8 cellular contexts compared by ENCODE assay signal in genomic region chr17:63774982-63775290, GRCh38. TPM values are rescaled to one million over a fixed set of nuclear protein-coding genes. Genes with fewer than 3 reads are reported as not detected.
DNase-seq lines count a peak whose midpoint lies in the region; ATAC-seq and TF ChIP-seq lines count a peak whose summit lies in the region.

No MANE protein-coding gene starts in this region.

- H3K36me3 ChIP-seq in SK-N-SH (replicated peaks in 1 of 2; ENCODE audit: control insufficient read depth in 1 of 2, insufficient read depth in 2 of 2, low read length in 1 of 2), result peaks cover 19 to 41% of the 10 kb centered on the region in 2 experiments
- peaks cover 58% of the 10 kb centered on the region for H3K36me3 ChIP-seq in SK-N-MC (ENCODE audit: insufficient read depth, low read length)

- peak overlapping the region; percentile 82 to 83 for H3K4me3 ChIP-seq in SK-N-SH (ENCODE audit: low read depth in 2 of 2, low read length in 1 of 2)
- peak overlapping the region; percentile 93 for H3K4me3 ChIP-seq in SK-N-MC
- H3K4me3 ChIP-seq in fibroblast of pulmonary artery (replicated peaks; ENCODE audit: low read depth, low read length), result peak overlapping the region; percentile 81
- peak overlapping the region; percentile 98 for H3K4me3 ChIP-seq in retinal pigment epithelial cell (ENCODE audit: low read length)

- TF ChIP-seq RAD21 in SK-N-SH (IDR thresholded peaks at IDR 0.05; ENCODE audit: low read length), result no peak

- H3K27ac ChIP-seq in SK-N-SH (ENCODE audit: low read depth in 2 of 2, low read length in 1 of 2) (peak overlapping the region; percentile 100), SK-N-MC (peak overlapping the region; percentile 99; the same call in 1 of the 2 replicates)

- TF ChIP-seq CTCF in SK-N-SH (IDR thresholded peaks at IDR 0.05), result no peak
- TF ChIP-seq CTCF in fibroblast of pulmonary artery (IDR thresholded peaks at IDR 0.05; ENCODE audit: low read length, missing control alignments), result no peak
- no peak for TF ChIP-seq CTCF in retinal pigment epithelial cell (conservative IDR thresholded peaks at IDR 0.05; ENCODE audit: low read depth, low read length)

- 2% methylated on average over 4 of the region's 4 CpGs for WGBS in SK-N-SH (ENCODE audit: low lambda C conversion rate)

- peak overlapping the region; percentile 87 for H3K4me2 ChIP-seq in SK-N-SH

- H3K27me3 ChIP-seq in SK-N-SH (ENCODE audit: insufficient read depth), result no peaks in the 10 kb centered on the region

- H3K9me3 ChIP-seq in SK-N-SH (no peaks in the 10 kb centered on the region), SK-N-MC (ENCODE audit: low read depth, low read length) (no peaks in the 10 kb centered on the region)

- CTCF ChIA-PET in SK-N-SH (lab: Yijun Ruan, JAX), result interaction anchor here (0.6 to 3.7 kb wide), 15 partner anchors 8 to 355 kb away, joined by 3 to 26 read pairs (median 4); partner anchors contain the start of gene ERN1

- peaks cover 91% of the 10 kb centered on the region for H3K79me2 ChIP-seq in SK-N-SH (ENCODE audit: insufficient read depth)

- no peak for TF ChIP-seq EP300 in SK-N-SH (IDR thresholded peaks at IDR 0.05; ENCODE audit: borderline replicate concordance in 1 of 2, low read depth in 1 of 2, low read length in 1 of 2)

- H4K20me1 ChIP-seq in SK-N-SH (ENCODE audit: insufficient read depth), result peaks cover 75% of the 10 kb centered on the region

- no peak for ATAC-seq in SK-N-SH treated with all-trans-retinoic acid at 6 μM for 48 hours

- POLR2A ChIA-PET in SK-N-SH (lab: Yijun Ruan, JAX), result interaction anchor here (1.4 to 2.0 kb wide), 2 partner anchors 33 to 59 kb away, joined by 4 to 15 read pairs; partner anchors contain the start of gene STRADA

- H3K9ac ChIP-seq in SK-N-SH (peak overlapping the region; percentile 86), SK-N-MC (ENCODE audit: insufficient read length) (peak overlapping the region; percentile 98)

- H3K9me2 ChIP-seq in SK-N-SH, result no peaks in the 10 kb centered on the region

- H3K4me1 ChIP-seq in SK-N-SH (ENCODE audit: control insufficient read depth in 1 of 2, insufficient read depth in 2 of 2, low read depth in 1 of 2, low read length in 1 of 2), result peaks cover 0 to 9% of the 10 kb centered on the region in 2 experiments; a peak in 2 of 4 replicates

- no peak overlapping the region for H2AFZ ChIP-seq in SK-N-SH (ENCODE audit: low read depth)

- peaks cover 16% of the 10 kb centered on the region for H3F3A ChIP-seq in SK-N-SH (replicated peaks; ENCODE audit: insufficient read depth)

- DNase-seq in SK-N-SH, result no peak
- no peak for DNase-seq in SK-N-MC (ENCODE audit: low read depth, low spot score)
- DNase-seq in fibroblast of pulmonary artery (ENCODE audit: low read depth), result peak; percentile 14
- DNase-seq in retinal pigment epithelial cell (ENCODE audit: low read depth), result no peak
- no peak for DNase-seq in SHP77 treated with DMSO at 0.1 percent for 48 hours (lab: John Stamatoyannopoulos, UW)
- no peak for DNase-seq in KG1 (lab: John Stamatoyannopoulos, UW)
- no peak for DNase-seq in inferior parietal cortex (ENCODE audit: extremely low spot score)

TF ChIP-seq in SK-N-SH, 30 proteins besides CTCF, POLR2A, EP300 and RAD21:
- TF ChIP-seq RCOR1 (IDR thresholded peaks at IDR 0.05; ENCODE audit: low read length) (no peak), TAF1 (IDR thresholded peaks at IDR 0.05; ENCODE audit: borderline replicate concordance, low read depth, low read length) (no peak), EZH2phosphoT487 (IDR thresholded peaks at IDR 0.05; ENCODE audit: borderline replicate concordance, low read depth) (no peak), USF1 (IDR thresholded peaks at IDR 0.05; ENCODE audit: borderline replicate concordance, low read depth) (no peak), MXI1 (IDR thresholded peaks at IDR 0.05; ENCODE audit: low read depth, low read length) (no peak), PBX3 (IDR thresholded peaks at IDR 0.05) (no peak), FOXJ3 (CRISPR knock-in tag; IDR thresholded peaks at IDR 0.05) (no peak), MEF2A (IDR thresholded peaks at IDR 0.05; ENCODE audit: borderline replicate concordance, low read depth) (no peak)

TF ChIP-seq in SK-N-SH treated with all-trans-retinoic acid at 6 μM for 48 hours, 23 proteins besides CTCF, POLR2A, EP300 and RAD21:
- no peak for TF ChIP-seq OSR1 (CRISPR knock-in tag; IDR thresholded peaks at IDR 0.05)
- no peak for TF ChIP-seq TOX (CRISPR knock-in tag; IDR thresholded peaks at IDR 0.05; ENCODE audit: borderline replicate concordance)
- TF ChIP-seq, protein P1, sequence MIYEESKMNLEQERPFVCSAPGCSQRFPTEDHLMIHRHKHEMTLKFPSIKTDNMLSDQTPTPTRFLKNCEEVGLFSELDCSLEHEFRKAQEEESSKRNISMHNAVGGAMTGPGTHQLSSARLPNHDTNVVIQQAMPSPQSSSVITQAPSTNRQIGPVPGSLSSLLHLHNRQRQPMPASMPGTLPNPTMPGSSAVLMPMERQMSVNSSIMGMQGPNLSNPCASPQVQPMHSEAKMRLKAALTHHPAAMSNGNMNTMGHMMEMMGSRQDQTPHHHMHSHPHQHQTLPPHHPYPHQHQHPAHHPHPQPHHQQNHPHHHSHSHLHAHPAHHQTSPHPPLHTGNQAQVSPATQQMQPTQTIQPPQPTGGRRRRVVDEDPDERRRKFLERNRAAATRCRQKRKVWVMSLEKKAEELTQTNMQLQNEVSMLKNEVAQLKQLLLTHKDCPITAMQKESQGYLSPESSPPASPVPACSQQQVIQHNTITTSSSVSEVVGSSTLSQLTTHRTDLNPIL (CRISPR knock-in tag; IDR thresholded peaks at IDR 0.05; ENCODE audit: low read depth), result no peak
- TF ChIP-seq GLIS3 (CRISPR knock-in tag; IDR thresholded peaks at IDR 0.05), result no peak
- TF ChIP-seq POU6F1 (CRISPR knock-in tag; IDR thresholded peaks at IDR 0.05; ENCODE audit: borderline replicate concordance, low read depth), result no peak
- no peak for TF ChIP-seq ZNF565 (CRISPR knock-in tag; conservative IDR thresholded peaks at IDR 0.05; ENCODE audit: low read depth)
- TF ChIP-seq ZC3H10 (CRISPR knock-in tag; IDR thresholded peaks at IDR 0.05), result no peak
- TF ChIP-seq ZNF70 (CRISPR knock-in tag; IDR thresholded peaks at IDR 0.05), result no peak
- no peak for TF ChIP-seq ZNF8 (CRISPR knock-in tag; IDR thresholded peaks at IDR 0.05)
- TF ChIP-seq ESRRG (CRISPR knock-in tag; IDR thresholded peaks at IDR 0.05), result no peak
- no peak for TF ChIP-seq RARB (CRISPR knock-in tag; IDR thresholded peaks at IDR 0.05)
- TF ChIP-seq CSDC2 (CRISPR knock-in tag; IDR thresholded peaks at IDR 0.05), result no peak
- TF ChIP-seq, protein P2, sequence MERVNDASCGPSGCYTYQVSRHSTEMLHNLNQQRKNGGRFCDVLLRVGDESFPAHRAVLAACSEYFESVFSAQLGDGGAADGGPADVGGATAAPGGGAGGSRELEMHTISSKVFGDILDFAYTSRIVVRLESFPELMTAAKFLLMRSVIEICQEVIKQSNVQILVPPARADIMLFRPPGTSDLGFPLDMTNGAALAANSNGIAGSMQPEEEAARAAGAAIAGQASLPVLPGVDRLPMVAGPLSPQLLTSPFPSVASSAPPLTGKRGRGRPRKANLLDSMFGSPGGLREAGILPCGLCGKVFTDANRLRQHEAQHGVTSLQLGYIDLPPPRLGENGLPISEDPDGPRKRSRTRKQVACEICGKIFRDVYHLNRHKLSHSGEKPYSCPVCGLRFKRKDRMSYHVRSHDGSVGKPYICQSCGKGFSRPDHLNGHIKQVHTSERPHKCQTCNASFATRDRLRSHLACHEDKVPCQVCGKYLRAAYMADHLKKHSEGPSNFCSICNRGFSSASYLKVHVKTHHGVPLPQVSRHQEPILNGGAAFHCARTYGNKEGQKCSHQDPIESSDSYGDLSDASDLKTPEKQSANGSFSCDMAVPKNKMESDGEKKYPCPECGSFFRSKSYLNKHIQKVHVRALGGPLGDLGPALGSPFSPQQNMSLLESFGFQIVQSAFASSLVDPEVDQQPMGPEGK (CRISPR knock-in tag; IDR thresholded peaks at IDR 0.05; ENCODE audit: borderline replicate concordance), result no peak
- TF ChIP-seq BACH2 (CRISPR knock-in tag; IDR thresholded peaks at IDR 0.05; ENCODE audit: borderline replicate concordance), result no peak
- TF ChIP-seq PPARA (CRISPR knock-in tag; IDR thresholded peaks at IDR 0.05; ENCODE audit: borderline replicate concordance), result no peak
- TF ChIP-seq TCF4 (CRISPR knock-in tag; IDR thresholded peaks at IDR 0.05; ENCODE audit: borderline replicate concordance), result no peak

RNA-seq across cellular contexts. Expression of gene DDX42, which starts 1.0 kb away (rescaled TPM):
- polyA plus RNA-seq in SK-N-SH (2012; rRNA removed), result 115 and 143 TPM in 2 replicates
- 88.6 and 100 TPM in 2 replicates for polyA plus RNA-seq in SK-N-SH (2012; cell fraction: cytosol; rRNA removed)
- polyA plus RNA-seq in SK-N-SH (2012; cell fraction: nucleus; rRNA removed), result 286 and 396 TPM in 2 replicates

RNA-seq across cellular contexts. Expression of gene CCDC47, which starts 1.5 kb away (rescaled TPM):
- polyA plus RNA-seq in SK-N-SH (2012; rRNA removed), result 76.6 and 90.7 TPM in 2 replicates
- polyA plus RNA-seq in SK-N-SH (2012; cell fraction: cytosol; rRNA removed), result 109 and 134 TPM in 2 replicates
- 48.9 and 56.0 TPM in 2 replicates for polyA plus RNA-seq in SK-N-SH (2012; cell fraction: nucleus; rRNA removed)

RNA-seq across cellular contexts. Expression of gene STRADA, which starts 33.3 kb away (rescaled TPM):
- polyA plus RNA-seq in SK-N-SH (2012; rRNA removed), result 37.3 and 45.0 TPM in 2 replicates
- 24.8 and 31.1 TPM in 2 replicates for polyA plus RNA-seq in SK-N-SH (2012; cell fraction: cytosol; rRNA removed)
- 159 and 201 TPM in 2 replicates for polyA plus RNA-seq in SK-N-SH (2012; cell fraction: nucleus; rRNA removed)

RNA-seq across cellular contexts. Expression of gene PSMC5, which starts 52.3 kb away (rescaled TPM):
- polyA plus RNA-seq in SK-N-SH (2012; rRNA removed), result 424 and 468 TPM in 2 replicates
- polyA plus RNA-seq in SK-N-SH (2012; cell fraction: cytosol; rRNA removed), result 441 and 497 TPM in 2 replicates
- 369 and 384 TPM in 2 replicates for polyA plus RNA-seq in SK-N-SH (2012; cell fraction: nucleus; rRNA removed)

RNA-seq across cellular contexts. Expression of gene FTSJ3, which starts 52.5 kb away (rescaled TPM):
- polyA plus RNA-seq in SK-N-SH (2012; rRNA removed), result 148 and 180 TPM in 2 replicates
- polyA plus RNA-seq in SK-N-SH (2012; cell fraction: cytosol; rRNA removed), result 147 and 150 TPM in 2 replicates
- polyA plus RNA-seq in SK-N-SH (2012; cell fraction: nucleus; rRNA removed), result 242 and 303 TPM in 2 replicates
